ENCODE assay signal across 8 cellular contexts in genomic region chr5:150461231-150461630, GRCh38. TPM values are rescaled to one million over a fixed set of nuclear protein-coding genes. Genes with fewer than 3 reads are reported as not detected.
DNase-seq lines count a peak whose midpoint lies in the region; ATAC-seq, FAIRE-seq and TF ChIP-seq lines count a peak whose summit lies in the region.

No MANE protein-coding gene starts in this region.

- ATAC-seq in GM21528 (IDR thresholded peaks at IDR 0.05; ENCODE audit: low FRiP score, unreplicated experiment): peak; percentile 79
- no peak for ATAC-seq in IMR-90 (ENCODE audit: low read depth)

- TF ChIP-seq RAD21 in IMR-90 (IDR thresholded peaks at IDR 0.05; ENCODE audit: low read length): no peak

- H3K27ac ChIP-seq in IMR-90 (ENCODE audit: insufficient read depth, low read length): no peak overlapping the region
- H3K27ac ChIP-seq in suprapubic skin: no peak overlapping the region

- dilution Hi-C loops in IMR-90 (cut with HindIII; ENCODE audit: low sequenced_read_pairs, unreplicated experiment): no loop called here

- H3K4me1 ChIP-seq in IMR-90 (ENCODE audit: control insufficient read depth, insufficient read depth, low read length): peaks cover 7% of the 10 kb centered on the region
- peaks cover 31% of the 10 kb centered on the region for H3K4me1 ChIP-seq in suprapubic skin

- H3K23ac ChIP-seq in IMR-90 (ENCODE audit: low read depth, low read length): no peak overlapping the region

- DNase-seq in IMR-90: no peak
- DNase-seq in activated naive CD8-positive, alpha-beta T cell treated with anti-CD3 and anti-CD28 coated beads for 36 hours: no peak
- no peak for DNase-seq in RCC 7860 (ENCODE audit: low spot score)
- DNase-seq in SIG-M5 (lab: John Stamatoyannopoulos, UW): no peak
- DNase-seq in NCI-H2029 treated with DMSO at 0.1 percent for 48 hours (lab: John Stamatoyannopoulos, UW): no peak
- DNase-seq in suprapubic skin (ENCODE audit: low spot score in 2 of 2): no peak

- WGBS in IMR-90 (ENCODE audit: extremely low coverage in 2 of 2, insufficient read length in 1 of 2), 2 experiments: no CpG with 5 or more reads among the region's 2 CpGs
- WGBS in suprapubic skin: 63% methylated on average over 2 of the region's 2 CpGs

- H2AK9ac ChIP-seq in IMR-90 (replicated peaks; ENCODE audit: low read depth, low read length, poor library complexity): no peak overlapping the region

- peaks cover 16% of the 10 kb centered on the region for H3K4me1 Mint-ChIP-seq in activated naive CD8-positive, alpha-beta T cell treated with anti-CD3 and anti-CD28 coated beads for 36 hours

- POLR2A ChIA-PET in IMR-90 (lab: Charles Lee; ENCODE audit: unreplicated experiment): no interaction called here

- H2BK120ac ChIP-seq in IMR-90 (ENCODE audit: low read depth, low read length): peak overlapping the region; percentile 52; the same call in 1 of the 2 replicates

- no peaks in the 10 kb centered on the region for H3K27me3 ChIP-seq in IMR-90 (ENCODE audit: control insufficient read depth, insufficient read depth, low read length)
- no peaks in the 10 kb centered on the region for H3K27me3 ChIP-seq in suprapubic skin

- H3K9me3 ChIP-seq in IMR-90 (ENCODE audit: control insufficient read depth, insufficient read depth, low read length) (no peaks in the 10 kb centered on the region), suprapubic skin (no peaks in the 10 kb centered on the region)

- H3K79me1 ChIP-seq in IMR-90 (ENCODE audit: low read depth in 1 of 2, low read length in 2 of 2): 0 out of 4 replicates have a peak, but pooled peaks cover 0 to 6% of the 10 kb centered on the region in 2 experiments

- H3K14ac ChIP-seq in IMR-90 (replicated peaks; ENCODE audit: low read depth, low read length): no peak overlapping the region

- peak overlapping the region; percentile 38; the same call in 1 of the 2 replicates for H4K5ac ChIP-seq in IMR-90 (ENCODE audit: low read depth, low read length)

- H4K91ac ChIP-seq in IMR-90 (ENCODE audit: insufficient read depth, low read depth, low read length): peak overlapping the region; percentile 74; the same call in 1 of the 2 replicates

- peak overlapping the region; percentile 69; the same call in 1 of the 2 replicates for H3K4ac ChIP-seq in IMR-90 (ENCODE audit: low read depth, low read length)

- no peak overlapping the region; a peak in 1 of 4 replicates for H4K8ac ChIP-seq in IMR-90 (ENCODE audit: low read depth in 2 of 2, low read length in 2 of 2)

- H3K9ac ChIP-seq in IMR-90 (ENCODE audit: low read depth, low read length): no peak overlapping the region

- H2AFZ ChIP-seq in IMR-90 (replicated peaks; ENCODE audit: low read length, poor library complexity): no peak overlapping the region

- H3K36me3 ChIP-seq in IMR-90 (ENCODE audit: control insufficient read depth, insufficient read depth, low read length): no peaks in the 10 kb centered on the region
- H3K36me3 ChIP-seq in suprapubic skin: no peaks in the 10 kb centered on the region

- H3K27me3 Mint-ChIP-seq in activated naive CD8-positive, alpha-beta T cell treated with anti-CD3 and anti-CD28 coated beads for 36 hours: no peaks in the 10 kb centered on the region

- 0 out of 2 replicates have a peak overlapping the region, but pooled peaks have one; percentile 21 for H2BK20ac ChIP-seq in IMR-90 (ENCODE audit: low read depth, low read length)

- H3K4me3 ChIP-seq in IMR-90 (ENCODE audit: insufficient read depth, low read depth, low read length) (no peak overlapping the region), suprapubic skin (no peak overlapping the region)

- TF ChIP-seq CTCF in IMR-90 (conservative IDR thresholded peaks at IDR 0.05; ENCODE audit: low read depth, low read length): no peak
- TF ChIP-seq CTCF in suprapubic skin (IDR thresholded peaks at IDR 0.05): no peak

- peak overlapping the region; percentile 78 for H3K27ac Mint-ChIP-seq in activated naive CD8-positive, alpha-beta T cell treated with anti-CD3 and anti-CD28 coated beads for 36 hours

- H3K18ac ChIP-seq in IMR-90 (ENCODE audit: low read depth, low read length): no peak overlapping the region

- H3K56ac ChIP-seq in IMR-90 (ENCODE audit: extremely low read depth, insufficient read depth, low read length): no peak overlapping the region

- no peak overlapping the region for H2BK5ac ChIP-seq in IMR-90 (ENCODE audit: low read depth, low read length, poor library complexity, severe bottlenecking)

- H2AK5ac ChIP-seq in IMR-90 (ENCODE audit: low read depth, low read length): peak overlapping the region; percentile 26; the same call in 1 of the 2 replicates

- no peaks in the 10 kb centered on the region for H3K9me3 Mint-ChIP-seq in activated naive CD8-positive, alpha-beta T cell treated with anti-CD3 and anti-CD28 coated beads for 36 hours

- no TSS peak for BruUV-seq in IMR-90 (replicated peaks; lab: Mats Ljungman, UMichigan)

- TF ChIP-seq POLR2A in GM15510 (IDR thresholded peaks at IDR 0.05; ENCODE audit: borderline replicate concordance, extremely low read depth, insufficient read length) (peak; percentile 15), IMR-90 (IDR thresholded peaks at IDR 0.05; ENCODE audit: low read depth, low read length) (no peak), suprapubic skin (IDR thresholded peaks at IDR 0.05) (no peak)

- no peak for FAIRE-seq in RCC 7860 (lab: Jason Lieb, UNC)

- TF ChIP-seq EP300 in suprapubic skin (IDR thresholded peaks at IDR 0.05): no peak

- no peaks in the 10 kb centered on the region for H4K20me1 ChIP-seq in IMR-90 (ENCODE audit: insufficient read depth, low read length)

- H3K9me1 ChIP-seq in IMR-90 (ENCODE audit: insufficient read depth, low read length): no peaks in the 10 kb centered on the region; the same call in 1 of the 2 replicates

- intact Hi-C loops in IMR-90 (cut with micrococcal nuclease): no loop called here

- in situ Hi-C loops in IMR-90 (cut with MboI; ENCODE audit: low sequenced_read_pairs): loop anchor here (5.0 to 10.0 kb wide), 3 partner anchors 61 to 384 kb away; partner anchors contain the start of gene IRGM

- CTCF ChIA-PET in IMR-90 (lab: Yijun Ruan, JAX): no interaction called here

- no peak overlapping the region for H3K4me2 ChIP-seq in IMR-90 (ENCODE audit: low read depth, low read length)

- peak overlapping the region; percentile 48; the same call in 1 of the 3 replicates for H2BK15ac ChIP-seq in IMR-90 (ENCODE audit: low read depth, low read length)

- no peaks in the 10 kb centered on the region for H3K36me3 Mint-ChIP-seq in activated naive CD8-positive, alpha-beta T cell treated with anti-CD3 and anti-CD28 coated beads for 36 hours

- no peak overlapping the region for H3K4me3 Mint-ChIP-seq in activated naive CD8-positive, alpha-beta T cell treated with anti-CD3 and anti-CD28 coated beads for 36 hours

TF ChIP-seq in IMR-90, 13 proteins besides CTCF, POLR2A, EP300 and RAD21:
- TF ChIP-seq ELK1 (IDR thresholded peaks at IDR 0.05; ENCODE audit: borderline replicate concordance, low read depth, low read length): no peak
- no peak for TF ChIP-seq FOS (IDR thresholded peaks at IDR 0.05; ENCODE audit: low read depth, low read length)
- no peak for TF ChIP-seq RCOR1 (IDR thresholded peaks at IDR 0.05; ENCODE audit: insufficient replicate concordance, low read length)
- TF ChIP-seq MAFK (IDR thresholded peaks at IDR 0.05; ENCODE audit: low read depth, low read length): no peak
- no peak for TF ChIP-seq USF2 (IDR thresholded peaks at IDR 0.05; ENCODE audit: low read depth, low read length)
- TF ChIP-seq CEBPB (IDR thresholded peaks at IDR 0.05; ENCODE audit: low read depth, low read length): no peak
- no peak for TF ChIP-seq MAZ (IDR thresholded peaks at IDR 0.05; ENCODE audit: borderline replicate concordance, low read depth, low read length)

RNA-seq across cellular contexts. Expression of gene RPS14, which starts 11.7 kb away (rescaled TPM):
- total RNA-seq in IMR-90 (2012; rRNA removed) (7,310 and 7,583 TPM in 2 replicates), suprapubic skin (1,000 to 10,000 TPM; 1,684 to 3,537 (median 3,314) TPM)
- polyA plus RNA-seq in IMR-90 (2012; rRNA removed): 6,296 and 6,747 TPM in 2 replicates
- polyA plus RNA-seq in IMR-90 (2012; cell fraction: cytosol; rRNA removed): 5,609 and 17,745 TPM in 2 replicates
- polyA plus RNA-seq in IMR-90 (2012; cell fraction: nucleus; rRNA removed; ENCODE audit: low replicate concordance): 873 and 3,349 TPM in 2 replicates
- total RNA-seq in activated naive CD8-positive, alpha-beta T cell treated with anti-CD3 and anti-CD28 coated beads for 36 hours: 1,000 to 10,000 TPM; 2,978 to 3,004 TPM

RNA-seq across cellular contexts. Expression of gene NDST1, which starts 46.7 kb away (rescaled TPM):
- total RNA-seq in IMR-90 (2012; rRNA removed): 30.3 and 30.5 TPM in 2 replicates
- polyA plus RNA-seq in IMR-90 (2012; rRNA removed): 80.4 and 101 TPM in 2 replicates
- 41.4 and 74.0 TPM in 2 replicates for polyA plus RNA-seq in IMR-90 (2012; cell fraction: cytosol; rRNA removed)
- 81.4 and 121 TPM in 2 replicates for polyA plus RNA-seq in IMR-90 (2012; cell fraction: nucleus; rRNA removed; ENCODE audit: low replicate concordance)
- total RNA-seq in activated naive CD8-positive, alpha-beta T cell treated with anti-CD3 and anti-CD28 coated beads for 36 hours: 1 to 10 TPM; 7.1 to 7.3 TPM
- 100 to 1,000 TPM in 3 of 4 donors, 10 to 100 TPM in 1; 94.6 to 157 (median 134) TPM for total RNA-seq in suprapubic skin

RNA-seq across cellular contexts. Expression of gene CD74, which starts 48.5 kb away (rescaled TPM):
- total RNA-seq in IMR-90 (2012; rRNA removed): 0.18 and 0.28 TPM in 2 replicates
- polyA plus RNA-seq in IMR-90 (2012; rRNA removed): 1.1 and 1.5 TPM in 2 replicates
- polyA plus RNA-seq in IMR-90 (2012; cell fraction: cytosol; rRNA removed): 1.4 and 3.4 TPM in 2 replicates
- polyA plus RNA-seq in IMR-90 (2012; cell fraction: nucleus; rRNA removed; ENCODE audit: low replicate concordance): 0.60 and 0.64 TPM in 2 replicates
- 100 to 1,000 TPM; 290 to 294 TPM for total RNA-seq in activated naive CD8-positive, alpha-beta T cell treated with anti-CD3 and anti-CD28 coated beads for 36 hours
- total RNA-seq in suprapubic skin: 1,000 to 10,000 TPM in 1 of 4 donors, 100 to 1,000 TPM in 3; 433 to 1,002 (median 776) TPM

Comparison
In these comparisons a context has a peak if more than half of its experiments do, and no peak if none do; other contexts are left out.
1. RNA of gene CD74, which starts 48.5 kb away (total RNA-seq): 433 to 1,002 TPM in suprapubic skin and 290 to 294 TPM in activated naive CD8-positive, alpha-beta T cell treated with anti-CD3 and anti-CD28 coated beads for 36 hours; 0.18 to 0.28 TPM in IMR-90; every median in the first group is over 100 times any median in the second.